9 cellular contexts compared by ENCODE assay signal in the genomic region with DNA sequence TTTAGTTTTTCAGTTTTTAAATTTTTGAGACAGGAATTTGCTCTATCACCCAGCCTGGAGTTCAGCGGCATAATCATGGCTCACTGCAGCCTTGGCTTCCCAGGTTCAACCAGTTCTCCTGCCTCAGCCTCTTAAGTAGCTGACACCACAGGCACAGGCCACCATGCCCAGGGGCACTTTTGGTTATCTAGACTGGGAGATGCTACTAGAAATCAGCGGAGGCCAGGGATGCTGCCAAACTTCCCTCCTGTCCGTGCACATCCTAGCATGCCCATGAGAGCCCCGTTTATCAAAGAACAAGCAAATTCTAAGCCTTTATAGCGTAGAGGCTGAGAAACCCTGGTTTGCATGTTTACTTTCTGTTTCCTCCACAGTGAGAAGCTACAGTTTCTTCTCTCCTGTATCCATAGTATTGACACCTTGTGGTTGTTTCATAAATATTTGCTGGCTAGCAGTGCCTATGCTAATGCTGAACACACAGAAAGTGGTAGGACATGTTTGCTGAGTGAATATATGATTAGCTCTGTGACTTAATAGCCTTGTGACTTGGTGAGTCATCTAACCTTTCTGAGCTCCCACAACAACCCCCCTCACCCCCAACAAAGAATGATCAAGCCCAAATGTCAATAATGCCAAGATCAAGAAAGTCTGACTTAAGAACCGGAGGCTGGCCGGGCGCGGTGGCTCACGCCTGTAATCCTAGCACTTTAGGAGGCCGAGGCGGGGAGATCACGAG. TPM values are rescaled to one million over a fixed set of nuclear protein-coding genes. Genes with fewer than 3 reads are reported as not detected.
DNase-seq lines count a peak whose midpoint lies in the region; ATAC-seq and TF ChIP-seq lines count a peak whose summit lies in the region.
"Had no signal": no experiment of that assay in that cellular context is flagged by ENCODE, and none has a peak within 500 bp of the region (broad histone marks: within the 10 kb centered on the region; RNA-seq: fewer than 3 reads in every experiment).

No MANE protein-coding gene starts in this region.

- no peaks in the 10 kb centered on the region for H3K79me2 ChIP-seq in mammary epithelial cell (ENCODE audit: insufficient read depth, low read length)

- in situ Hi-C loops in mammary epithelial cell (cut with MboI; ENCODE audit: low sequenced_read_pairs in 2 of 2) = no loop called here

- H3K27ac ChIP-seq in mammary epithelial cell (ENCODE audit: insufficient read depth, low read depth, low read length) = no peak overlapping the region
- H3K27ac ChIP-seq in A673 (ENCODE audit: low read depth, low read length, poor library complexity, severe bottlenecking) = no peak overlapping the region
- no peak overlapping the region for H3K27ac ChIP-seq in right atrium auricular region
- H3K27ac ChIP-seq: cardiac muscle cell had no signal

- no peak overlapping the region for H3K9ac ChIP-seq in mammary epithelial cell (ENCODE audit: insufficient read depth, low read length)

- no peak for DNase-seq in activated CD8-positive, alpha-beta memory T cell treated with anti-CD3 and anti-CD28 coated beads, Interleukin-2, amount 10 ng/mL, durations not matched to agents 7 days and 5 days
- DNase-seq in activated CD8-positive, alpha-beta memory T cell treated with anti-CD3 and anti-CD28 coated beads, Interleukin-2, amount 50 U/mL, for 48 hours = no peak
- DNase-seq in NCI-H69 (lab: John Stamatoyannopoulos, UW) (peak; percentile 14), mammary epithelial cell (peak; percentile 46), renal cortical epithelial cell (ENCODE audit: low read depth) (peak; percentile 84), A673 (ENCODE audit: low spot score) (no peak), right atrium auricular region (ENCODE audit: low spot score) (no peak)

- H3K4me3 Mint-ChIP-seq in activated CD8-positive, alpha-beta memory T cell treated with anti-CD3 and anti-CD28 coated beads, Interleukin-2, amount 10 ng/mL, durations not matched to agents 7 days and 5 days = peak overlapping the region; percentile 6

- H3K4me3 ChIP-seq in mammary epithelial cell (replicated peaks in 1 of 3; ENCODE audit: insufficient read depth in 1 of 3, low read depth in 2 of 3, low read length in 3 of 3) (no peak overlapping the region), A673 (ENCODE audit: low read depth, low read length, poor library complexity, severe bottlenecking) (no peak overlapping the region), right atrium auricular region (no peak overlapping the region)
- H3K4me3 ChIP-seq: cardiac muscle cell had no signal

- BruUV-seq in mammary epithelial cell (replicated peaks; lab: Mats Ljungman, UMichigan) (no TSS peak), A673 (replicated peaks; lab: Mats Ljungman, UMichigan) (no TSS peak)

- H2AFZ ChIP-seq in mammary epithelial cell (ENCODE audit: low read depth, low read length) = no peak overlapping the region

- peaks cover 9% of the 10 kb centered on the region for H3K27me3 Mint-ChIP-seq in activated CD8-positive, alpha-beta memory T cell treated with anti-CD3 and anti-CD28 coated beads, Interleukin-2, amount 10 ng/mL, durations not matched to agents 7 days and 5 days

- no peaks in the 10 kb centered on the region for H4K20me1 ChIP-seq in mammary epithelial cell (ENCODE audit: insufficient read depth, low read length)

- H3K9me3 ChIP-seq in mammary epithelial cell (replicated peaks; ENCODE audit: insufficient read depth, low read length) (no peaks in the 10 kb centered on the region), A673 (ENCODE audit: low read depth, low read length, poor library complexity, severe bottlenecking) (peaks cover 4% of the 10 kb centered on the region), right atrium auricular region (no peaks in the 10 kb centered on the region)

- peak; percentile 83 for ATAC-seq in activated CD8-positive, alpha-beta memory T cell treated with anti-CD3 and anti-CD28 coated beads, Interleukin-2, amount 10 ng/mL, durations not matched to agents 7 days and 5 days
- ATAC-seq in GM18858 (IDR thresholded peaks at IDR 0.05; ENCODE audit: unreplicated experiment) = no peak

- POLR2A ChIA-PET in A673 (lab: Charles Lee; ENCODE audit: low non-redundant PET) = no interaction called here

- peak overlapping the region; percentile 82 for H3K27ac Mint-ChIP-seq in activated CD8-positive, alpha-beta memory T cell treated with anti-CD3 and anti-CD28 coated beads, Interleukin-2, amount 10 ng/mL, durations not matched to agents 7 days and 5 days

- H3K4me1 ChIP-seq in mammary epithelial cell (ENCODE audit: insufficient read depth, low read length) = peaks cover 15% of the 10 kb centered on the region
- no peaks in the 10 kb centered on the region for H3K4me1 ChIP-seq in A673 (ENCODE audit: insufficient read depth, low read length, poor library complexity, severe bottlenecking)
- no peaks in the 10 kb centered on the region for H3K4me1 ChIP-seq in right atrium auricular region

- intact Hi-C loops in mammary epithelial cell (cut with micrococcal nuclease) = no loop called here
- intact Hi-C loops in A673 (cut with micrococcal nuclease; ENCODE audit: unreplicated experiment) = no loop called here

- peaks cover 13% of the 10 kb centered on the region for H3K36me3 Mint-ChIP-seq in activated CD8-positive, alpha-beta memory T cell treated with anti-CD3 and anti-CD28 coated beads, Interleukin-2, amount 10 ng/mL, durations not matched to agents 7 days and 5 days

- H3K4me1 Mint-ChIP-seq in activated CD8-positive, alpha-beta memory T cell treated with anti-CD3 and anti-CD28 coated beads, Interleukin-2, amount 10 ng/mL, durations not matched to agents 7 days and 5 days = peaks cover 49% of the 10 kb centered on the region

- H3K27me3 ChIP-seq in mammary epithelial cell (ENCODE audit: insufficient read depth, low read length) (no peaks in the 10 kb centered on the region), A673 (replicated peaks; ENCODE audit: insufficient read depth, low read depth, low read length, poor library complexity) (no peaks in the 10 kb centered on the region), right atrium auricular region (no peaks in the 10 kb centered on the region)
- H3K27me3 ChIP-seq: cardiac muscle cell had no signal

- dilution Hi-C loops in mammary epithelial cell (cut with HindIII; ENCODE audit: low sequenced_read_pairs) = no loop called here

- H3K4me2 ChIP-seq in mammary epithelial cell (ENCODE audit: insufficient read depth, low read depth, low read length) = no peak overlapping the region

- H3K36me3 ChIP-seq in mammary epithelial cell (ENCODE audit: insufficient read depth, low read length) (no peaks in the 10 kb centered on the region), A673 (ENCODE audit: insufficient read depth, low read length, poor library complexity, severe bottlenecking) (no peaks in the 10 kb centered on the region), right atrium auricular region (no peaks in the 10 kb centered on the region)
- H3K36me3 ChIP-seq: cardiac muscle cell had no signal

- WGBS in mammary epithelial cell (ENCODE audit: low coverage, missing lambda C conversion rate) = 88% methylated on average over 13 of the region's 13 CpGs

- CTCF ChIA-PET in activated CD8-positive, alpha-beta memory T cell treated with anti-CD3 and anti-CD28 coated beads, Interleukin-2, amount 10 ng/mL, durations not matched to agents 7 days and 5 days (lab: Charles Lee) = interaction anchor here (1.1 to 1.9 kb wide), 4 partner anchors 11 to 38 kb away, joined by 3 to 7 read pairs (median 4); no protein-coding TSS in a partner anchor
- CTCF ChIA-PET in mammary epithelial cell (lab: Charles Lee; ENCODE audit: low non-redundant PET) = interaction anchor here (0.6 kb wide), 1 partner anchor 730 kb away, joined by 3 read pairs; no protein-coding TSS in a partner anchor
- CTCF ChIA-PET in A673 (lab: Charles Lee) = no interaction called here

- no peak for TF ChIP-seq CTCF in mammary epithelial cell (conservative IDR thresholded peaks at IDR 0.05 in 1 of 2, IDR thresholded peaks at IDR 0.05 in 1 of 2; ENCODE audit: extremely low read depth in 1 of 2, insufficient read depth in 1 of 2, low read depth in 1 of 2, low read length in 2 of 2)
- TF ChIP-seq CTCF in A673 (conservative IDR thresholded peaks at IDR 0.05; ENCODE audit: low read depth, low read length) = no peak
- TF ChIP-seq CTCF in right atrium auricular region (IDR thresholded peaks at IDR 0.05) = no peak

- H3K9me3 Mint-ChIP-seq in activated CD8-positive, alpha-beta memory T cell treated with anti-CD3 and anti-CD28 coated beads, Interleukin-2, amount 10 ng/mL, durations not matched to agents 7 days and 5 days (ENCODE audit: low read depth) = no peaks in the 10 kb centered on the region

RNA-seq across cellular contexts. Expression of a gene that starts 39.2 kb away (rescaled TPM):
- 10 to 100 TPM; 30.1 to 32.6 TPM for total RNA-seq in activated CD8-positive, alpha-beta memory T cell treated with anti-CD3 and anti-CD28 coated beads, Interleukin-2, amount 10 ng/mL, durations not matched to agents 7 days and 5 days
- 10 to 100 TPM; 10.3 to 27.0 TPM for total RNA-seq in mammary epithelial cell
- 3.2 TPM for polyA plus RNA-seq in mammary epithelial cell
- polyA minus RNA-seq in mammary epithelial cell = 3.1 TPM
- total RNA-seq in renal cortical epithelial cell = 5.2 and 8.0 TPM in 2 replicates
- 0.06 and 0.24 TPM in 2 replicates for total RNA-seq in A673 (2021)
- 10 to 100 TPM in 1 of 2 donors, 1 to 10 TPM in 1; 5.4 to 16.7 TPM for total RNA-seq in right atrium auricular region

Comparison
In these comparisons a context has a peak if more than half of its experiments do, and no peak if none do; other contexts are left out.
1. DNase-seq: peak in NCI-H69 (single experiment), mammary epithelial cell (single experiment) and renal cortical epithelial cell (single experiment); none in activated CD8-positive, alpha-beta memory T cell treated with anti-CD3 and anti-CD28 coated beads, Interleukin-2, amount 10 ng/mL, durations not matched to agents 7 days and 5 days (single experiment), activated CD8-positive, alpha-beta memory T cell treated with anti-CD3 and anti-CD28 coated beads, Interleukin-2, amount 50 U/mL, for 48 hours (single experiment), A673 (single experiment) and right atrium auricular region (single experiment).